18 cellular contexts compared by ENCODE assay signal in genomic region chr16:29999605-30000004, GRCh38. TPM values are rescaled to one million over a fixed set of nuclear protein-coding genes. Genes with fewer than 3 reads are reported as not detected.
DNase-seq lines count a peak whose midpoint lies in the region; ATAC-seq and TF ChIP-seq lines count a peak whose summit lies in the region.
"Had no signal": no experiment of that assay in that cellular context is flagged by ENCODE, and none has a peak within 500 bp of the region (broad histone marks: within the 10 kb centered on the region; RNA-seq: fewer than 3 reads in every experiment).

No MANE protein-coding gene starts in this region.

- H3K4me1 ChIP-seq in BLaER1 = peaks cover 86% of the 10 kb centered on the region

- peaks cover 18% of the 10 kb centered on the region for H3K36me3 Mint-ChIP-seq in WTC11
- no peaks in the 10 kb centered on the region for H3K36me3 Mint-ChIP-seq in glutamatergic neuron (ENCODE audit: unreplicated experiment)

- H3K27me3 Mint-ChIP-seq in WTC11 (ENCODE audit: low read depth) = no peaks in the 10 kb centered on the region
- peaks cover 9% of the 10 kb centered on the region for H3K27me3 Mint-ChIP-seq in glutamatergic neuron (ENCODE audit: unreplicated experiment)
- H3K27me3 Mint-ChIP-seq: B cell had no signal

- no peaks in the 10 kb centered on the region for H3K9me3 ChIP-seq in BLaER1
- H3K9me3 ChIP-seq: Peyer's patch had no signal

- H4K20me1 ChIP-seq in BLaER1 = peaks cover 23% of the 10 kb centered on the region; the same call in 1 of the 2 replicates

- no peak for DNase-seq in WTC11 (ENCODE audit: low spot score)
- DNase-seq in glutamatergic neuron = no peak
- no peak for DNase-seq in glomerular visceral epithelial cell (ENCODE audit: extremely low spot score)
- no peak for DNase-seq in AG20443 (ENCODE audit: low spot score)
- DNase-seq: Calu3; CD8-positive, alpha-beta T cell; GF-D8; NCI-H1694 treated with DMSO at 0.1 percent for 48 hours; NK-92 treated with Interleukin-12 subunit alpha and Interleukin-12 subunit beta, amount 100 ng/mL, for 24 hours; Peyer's patch; SHP77 had no signal

- TF ChIP-seq CTCF in 22Rv1 (IDR thresholded peaks at IDR 0.05) = no peak
- no peak for TF ChIP-seq CTCF in WTC11 (IDR thresholded peaks at IDR 0.05)
- no peak for TF ChIP-seq CTCF in glutamatergic neuron (IDR thresholded peaks at IDR 0.05; ENCODE audit: partially characterized antibody, unreplicated experiment)

- POLR2A ChIA-PET in WTC11 (lab: Charles Lee) = no interaction called here

- peak overlapping the region; percentile 97 for H3K4me2 ChIP-seq in BLaER1

- H3K36me3 ChIP-seq in BLaER1 = peaks cover 18% of the 10 kb centered on the region; the same call in 1 of the 2 replicates

- CTCF ChIA-PET in WTC11 (lab: Charles Lee) = interaction anchor here (0.6 to 1.6 kb wide), 2 partner anchors 93 to 112 kb away, joined by 3 to 4 read pairs; no protein-coding TSS in a partner anchor

- H3K9ac ChIP-seq in BLaER1 = peak overlapping the region; percentile 1; the same call in 1 of the 2 replicates

- no peak overlapping the region for H3K4me3 ChIP-seq in BLaER1
- H3K4me3 ChIP-seq: GM23338, Peyer's patch had no signal

- H3K4me1 Mint-ChIP-seq in WTC11 (peaks cover 21% of the 10 kb centered on the region), glutamatergic neuron (ENCODE audit: low read depth, unreplicated experiment) (peaks cover 21% of the 10 kb centered on the region)

- H3K9me3 Mint-ChIP-seq in WTC11 (no peaks in the 10 kb centered on the region), glutamatergic neuron (ENCODE audit: unreplicated experiment) (peaks cover 7% of the 10 kb centered on the region)
- H3K9me3 Mint-ChIP-seq: CD8-positive, alpha-beta T cell had no signal

- no peaks in the 10 kb centered on the region for H3K27me3 ChIP-seq in BLaER1
- H3K27me3 ChIP-seq: Peyer's patch had no signal

- H3K27ac ChIP-seq in 22Rv1 (peak overlapping the region; percentile 15; the same call in 1 of the 2 replicates), BLaER1 (peak overlapping the region; percentile 91; the same call in 1 of the 2 replicates)
- H3K27ac ChIP-seq: Peyer's patch had no signal

- peak overlapping the region; percentile 73; the same call in 1 of the 2 replicates for H3K27ac Mint-ChIP-seq in WTC11
- H3K27ac Mint-ChIP-seq in glutamatergic neuron (ENCODE audit: unreplicated experiment) = peak overlapping the region; percentile 13
- H3K27ac Mint-ChIP-seq: B cell; CD8-positive, alpha-beta T cell; GM23338 had no signal

- H3K4me3 Mint-ChIP-seq in WTC11 = no peak overlapping the region
- peak overlapping the region; percentile 10 for H3K4me3 Mint-ChIP-seq in glutamatergic neuron (ENCODE audit: unreplicated experiment)
- H3K4me3 Mint-ChIP-seq: B cell; CD8-positive, alpha-beta T cell had no signal

- no peak for ATAC-seq in WTC11
- ATAC-seq in GM18511 (IDR thresholded peaks at IDR 0.05; ENCODE audit: unreplicated experiment) = no peak
- ATAC-seq: CD8-positive, alpha-beta T cell; GM23338; SK-N-SH treated with all-trans-retinoic acid at 6 μM for 48 hours had no signal

TF ChIP-seq in WTC11, 78 proteins besides CTCF, POLR2A, EP300 and RAD21:
- TF ChIP-seq MYBL2 (CRISPR knock-in tag; IDR thresholded peaks at IDR 0.05) = no peak
- no peak for TF ChIP-seq PRDM15 (CRISPR knock-in tag; IDR thresholded peaks at IDR 0.05)
- no peak for TF ChIP-seq PRRX2 (CRISPR knock-in tag; IDR thresholded peaks at IDR 0.05)
- no peak for TF ChIP-seq ZBTB43 (CRISPR knock-in tag; IDR thresholded peaks at IDR 0.05)
TF ChIP-seq in WTC11: peak in this region for 0.

RNA-seq across cellular contexts. Expression of gene INO80E, which starts 3.6 kb away (rescaled TPM):
- 87.6 to 101 TPM (median 92.4 TPM) in 3 replicates for total RNA-seq in WTC11 (2021)
- 71.4 TPM for total RNA-seq in glutamatergic neuron (ENCODE audit: unreplicated experiment)

RNA-seq across cellular contexts. Expression of gene HIRIP3, which starts 4.2 kb away (rescaled TPM):
- total RNA-seq in WTC11 (2021) (18.9 to 21.2 TPM (median 21.1 TPM) in 3 replicates), glutamatergic neuron (ENCODE audit: unreplicated experiment) (12.2 TPM)

RNA-seq across cellular contexts. Expression of gene DOC2A, which starts 11.2 kb away (rescaled TPM):
- total RNA-seq in WTC11 (2021) (10.8 to 16.6 TPM (median 16.4 TPM) in 3 replicates), glutamatergic neuron (ENCODE audit: unreplicated experiment) (4.2 TPM)
- total RNA-seq: B cell; CD8-positive, alpha-beta T cell had no signal

RNA-seq across cellular contexts. Expression of gene C16orf92, which starts 23.4 kb away (rescaled TPM):
- not detected in 3 replicates for total RNA-seq in WTC11 (2021)
- total RNA-seq in glutamatergic neuron (ENCODE audit: unreplicated experiment) = not detected
- total RNA-seq: B cell; Calu3; CD8-positive, alpha-beta T cell; GM23338; NCI-H460; Peyer's patch had no signal

RNA-seq across cellular contexts. Expression of gene TAOK2, which starts 25.9 kb away (rescaled TPM):
- total RNA-seq in WTC11 (2021) (38.3 to 42.4 TPM (median 39.2 TPM) in 3 replicates), glutamatergic neuron (ENCODE audit: unreplicated experiment) (58.5 TPM)
